ENCODE assay signal across 1 cellular context in genomic region chr12:120369476-120370342, GRCh38.
TF ChIP-seq lines count a peak whose summit lies in the region.

No MANE protein-coding gene starts in this region.

TF ChIP-seq in SK-N-SH treated with all-trans-retinoic acid at 6 μM for 48 hours, 23 proteins besides CTCF, POLR2A, EP300 and RAD21 (continued from another document):
- no peak for TF ChIP-seq POU6F1 (CRISPR knock-in tag; IDR thresholded peaks at IDR 0.05; ENCODE audit: borderline replicate concordance, low read depth)
- no peak for TF ChIP-seq TCF4 (CRISPR knock-in tag; IDR thresholded peaks at IDR 0.05; ENCODE audit: borderline replicate concordance)
- no peak for TF ChIP-seq PPARA (CRISPR knock-in tag; IDR thresholded peaks at IDR 0.05; ENCODE audit: borderline replicate concordance)
- TF ChIP-seq TOX (CRISPR knock-in tag; IDR thresholded peaks at IDR 0.05; ENCODE audit: borderline replicate concordance), result no peak
- TF ChIP-seq ZNF565 (CRISPR knock-in tag; conservative IDR thresholded peaks at IDR 0.05; ENCODE audit: low read depth), result no peak
- TF ChIP-seq ISL1 (CRISPR knock-in tag; IDR thresholded peaks at IDR 0.05), result no peak
- no peak for TF ChIP-seq CSDC2 (CRISPR knock-in tag; IDR thresholded peaks at IDR 0.05)
- no peak for TF ChIP-seq CSRNP3 (CRISPR knock-in tag; IDR thresholded peaks at IDR 0.05)
- TF ChIP-seq ESRRG (CRISPR knock-in tag; IDR thresholded peaks at IDR 0.05), result no peak
- TF ChIP-seq SNAI2 (CRISPR knock-in tag; IDR thresholded peaks at IDR 0.05), result no peak
- TF ChIP-seq, protein P1, sequence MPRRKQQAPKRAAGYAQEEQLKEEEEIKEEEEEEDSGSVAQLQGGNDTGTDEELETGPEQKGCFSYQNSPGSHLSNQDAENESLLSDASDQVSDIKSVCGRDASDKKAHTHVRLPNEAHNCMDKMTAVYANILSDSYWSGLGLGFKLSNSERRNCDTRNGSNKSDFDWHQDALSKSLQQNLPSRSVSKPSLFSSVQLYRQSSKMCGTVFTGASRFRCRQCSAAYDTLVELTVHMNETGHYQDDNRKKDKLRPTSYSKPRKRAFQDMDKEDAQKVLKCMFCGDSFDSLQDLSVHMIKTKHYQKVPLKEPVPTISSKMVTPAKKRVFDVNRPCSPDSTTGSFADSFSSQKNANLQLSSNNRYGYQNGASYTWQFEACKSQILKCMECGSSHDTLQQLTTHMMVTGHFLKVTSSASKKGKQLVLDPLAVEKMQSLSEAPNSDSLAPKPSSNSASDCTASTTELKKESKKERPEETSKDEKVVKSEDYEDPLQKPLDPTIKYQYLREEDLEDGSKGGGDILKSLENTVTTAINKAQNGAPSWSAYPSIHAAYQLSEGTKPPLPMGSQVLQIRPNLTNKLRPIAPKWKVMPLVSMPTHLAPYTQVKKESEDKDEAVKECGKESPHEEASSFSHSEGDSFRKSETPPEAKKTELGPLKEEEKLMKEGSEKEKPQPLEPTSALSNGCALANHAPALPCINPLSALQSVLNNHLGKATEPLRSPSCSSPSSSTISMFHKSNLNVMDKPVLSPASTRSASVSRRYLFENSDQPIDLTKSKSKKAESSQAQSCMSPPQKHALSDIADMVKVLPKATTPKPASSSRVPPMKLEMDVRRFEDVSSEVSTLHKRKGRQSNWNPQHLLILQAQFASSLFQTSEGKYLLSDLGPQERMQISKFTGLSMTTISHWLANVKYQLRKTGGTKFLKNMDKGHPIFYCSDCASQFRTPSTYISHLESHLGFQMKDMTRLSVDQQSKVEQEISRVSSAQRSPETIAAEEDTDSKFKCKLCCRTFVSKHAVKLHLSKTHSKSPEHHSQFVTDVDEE (CRISPR knock-in tag; IDR thresholded peaks at IDR 0.05), result no peak
- TF ChIP-seq ZNF8 (CRISPR knock-in tag; IDR thresholded peaks at IDR 0.05), result no peak
- no peak for TF ChIP-seq ARNTL (CRISPR knock-in tag; IDR thresholded peaks at IDR 0.05; ENCODE audit: borderline replicate concordance, low read depth)
- TF ChIP-seq ZFP30 (CRISPR knock-in tag; IDR thresholded peaks at IDR 0.05), result no peak
